Comparison of ENCODE assay signal across 1 cellular context in the genomic region with DNA sequence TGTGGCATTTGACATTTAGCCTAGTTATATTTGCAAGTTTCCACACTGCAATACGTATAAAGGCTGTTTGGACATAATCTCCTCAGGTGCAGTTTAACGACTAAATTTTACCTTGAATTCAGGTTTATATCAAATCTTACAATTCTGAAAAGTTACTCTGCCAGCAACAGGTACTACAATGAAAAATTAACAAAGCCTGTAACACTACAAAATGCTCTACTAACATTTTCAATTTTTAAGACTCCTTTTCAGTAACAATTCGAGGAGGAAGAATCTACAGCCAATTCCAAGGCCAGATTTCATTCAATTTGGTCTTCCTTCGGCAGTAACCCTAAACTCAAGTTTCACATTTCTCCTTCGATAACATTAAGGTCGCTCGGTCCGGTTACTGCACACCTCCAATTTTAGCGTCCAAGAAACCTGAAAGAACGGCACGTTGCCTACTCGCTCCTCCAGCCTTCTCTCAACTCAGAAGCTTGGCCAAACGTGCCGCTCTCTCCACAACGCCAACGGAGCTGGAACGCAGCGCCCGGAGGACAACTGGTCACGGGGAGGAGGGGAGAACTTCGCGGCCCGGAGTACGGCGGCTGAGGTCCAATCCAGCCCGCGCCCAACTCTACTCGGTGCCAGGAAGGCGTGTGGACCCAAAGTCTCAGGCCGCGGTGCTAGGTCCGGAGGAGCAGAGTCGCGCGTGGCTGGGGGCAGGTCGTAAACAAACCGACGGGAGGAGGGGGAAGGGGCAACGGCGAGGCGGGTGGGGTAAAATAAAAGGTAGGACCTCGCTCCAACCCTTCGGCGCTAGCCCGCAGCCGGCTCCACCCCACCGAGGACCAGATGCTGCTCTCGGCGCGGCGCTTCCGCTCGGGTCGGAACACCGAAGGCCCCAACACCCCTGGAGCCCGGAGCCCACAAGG.
TF ChIP-seq lines count a peak whose summit lies in the region.

No MANE protein-coding gene starts in this region.

TF ChIP-seq in H1, 55 proteins besides CTCF, POLR2A, EP300 and RAD21:
- TF ChIP-seq CTBP2 (IDR thresholded peaks at IDR 0.05; ENCODE audit: borderline replicate concordance, insufficient read depth, insufficient read length, low read length) (peak; percentile 19), SP1 (IDR thresholded peaks at IDR 0.05; ENCODE audit: low read depth, low read length) (no peak), SIN3A (conservative IDR thresholded peaks at IDR 0.05 in 1 of 2, IDR thresholded peaks at IDR 0.05 in 1 of 2; ENCODE audit: low read depth in 1 of 2, low read length in 2 of 2) (peak in 1 of 2 experiments; percentile 18; a peak in 1 of 4 replicates)
